ENCODE assay signal across 9 cellular contexts in the genomic region with DNA sequence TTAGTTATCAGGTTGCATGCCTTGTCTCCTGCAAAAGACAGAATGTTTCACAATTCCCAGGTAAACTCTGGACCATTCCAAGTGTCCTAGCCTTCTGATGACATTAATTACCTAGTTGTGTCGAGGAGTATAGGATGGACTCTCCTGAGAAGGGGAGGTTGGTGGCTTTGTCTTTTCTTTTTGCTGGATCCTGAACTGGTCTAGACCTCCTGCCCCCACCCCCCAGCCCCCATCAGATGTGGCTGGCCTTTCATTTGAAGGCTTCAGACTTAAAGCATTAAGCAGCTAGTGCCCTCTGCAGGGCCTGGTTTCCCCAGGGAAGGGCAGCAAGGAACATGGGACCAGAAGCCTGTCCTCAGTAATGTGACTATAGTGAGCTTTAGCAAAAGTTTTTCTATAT. TPM values are rescaled to one million over a fixed set of nuclear protein-coding genes. Genes with fewer than 3 reads are reported as not detected.
DNase-seq lines count a peak whose midpoint lies in the region; ATAC-seq and TF ChIP-seq lines count a peak whose summit lies in the region.
"Had no signal": no experiment of that assay in that cellular context is flagged by ENCODE, and none has a peak within 500 bp of the region (broad histone marks: within the 10 kb centered on the region; RNA-seq: fewer than 3 reads in every experiment).

No MANE protein-coding gene starts in this region.

- peak overlapping the region; percentile 57 for H3K4me2 ChIP-seq in BLaER1

- peaks cover 5% of the 10 kb centered on the region for H3K4me1 Mint-ChIP-seq in brain
- peaks cover 20% of the 10 kb centered on the region for H3K4me1 Mint-ChIP-seq in nephron progenitor cell

- H3K4me3 Mint-ChIP-seq in brain (no peak overlapping the region), nephron progenitor cell (no peak overlapping the region)

- H3K27me3 Mint-ChIP-seq in brain (no peaks in the 10 kb centered on the region), nephron progenitor cell (ENCODE audit: low read depth, poor library complexity) (no peaks in the 10 kb centered on the region)

- peaks cover 40% of the 10 kb centered on the region for H3K36me3 Mint-ChIP-seq in brain
- H3K36me3 Mint-ChIP-seq in nephron progenitor cell (ENCODE audit: low read depth) = peaks cover 40% of the 10 kb centered on the region

- ATAC-seq in HG03521 (IDR thresholded peaks at IDR 0.05; ENCODE audit: unreplicated experiment) = no peak
- no peak for ATAC-seq in HG03280 (IDR thresholded peaks at IDR 0.05; ENCODE audit: unreplicated experiment)
- ATAC-seq in HG03378 (IDR thresholded peaks at IDR 0.05; ENCODE audit: unreplicated experiment) = no peak

- TF ChIP-seq CTCF in brain (conservative IDR thresholded peaks at IDR 0.05) = peak; percentile 14
- no peak for TF ChIP-seq CTCF in nephron progenitor cell (IDR thresholded peaks at IDR 0.05)

- peaks cover 15% of the 10 kb centered on the region for H4K20me1 ChIP-seq in BLaER1

- H3K27me3 ChIP-seq in BLaER1 = no peaks in the 10 kb centered on the region

- H3K9ac ChIP-seq in BLaER1 = peak overlapping the region; percentile 39

- no peaks in the 10 kb centered on the region for H3K9me3 ChIP-seq in BLaER1

- H3K27ac Mint-ChIP-seq in brain = peak overlapping the region in 3 of 5 experiments; percentile 12 to 84 (median 60)
- H3K27ac Mint-ChIP-seq in nephron progenitor cell = peak overlapping the region; percentile 90

- DNase-seq in nephron progenitor cell (no peak), NCI-H510A treated with DMSO at 0.1 percent for 48 hours (lab: John Stamatoyannopoulos, UW) (no peak)
- DNase-seq: NCI-H774 had no signal

- peak; percentile 35; the same call in 1 of the 2 replicates for TF ChIP-seq RAD21 in Ishikawa (IDR thresholded peaks at IDR 0.05; ENCODE audit: low read depth)

- peaks cover 82% of the 10 kb centered on the region for H3K36me3 ChIP-seq in BLaER1

- peaks cover 20% of the 10 kb centered on the region for H3K4me1 ChIP-seq in BLaER1

- H3K4me3 ChIP-seq in BLaER1 = no peak overlapping the region

- TF ChIP-seq EP300 in Ishikawa (IDR thresholded peaks at IDR 0.05; ENCODE audit: borderline replicate concordance) = no peak

- H3K27ac ChIP-seq in BLaER1 = peak overlapping the region; percentile 52

- H3K9me3 Mint-ChIP-seq in brain = no peaks in the 10 kb centered on the region
- H3K9me3 Mint-ChIP-seq in nephron progenitor cell = no peaks in the 10 kb centered on the region

TF ChIP-seq in Ishikawa, 13 proteins besides CTCF, POLR2A, EP300 and RAD21:
- TF ChIP-seq MAX (IDR thresholded peaks at IDR 0.05) (no peak), NFIC (IDR thresholded peaks at IDR 0.05) (no peak), TCF12 (IDR thresholded peaks at IDR 0.05; ENCODE audit: low read depth) (no peak), CEBPB (IDR thresholded peaks at IDR 0.05) (no peak), CREB1 (IDR thresholded peaks at IDR 0.05; ENCODE audit: low read depth) (no peak), TAF1 (IDR thresholded peaks at IDR 0.05; ENCODE audit: low read depth) (no peak), ZBTB7A (IDR thresholded peaks at IDR 0.05; ENCODE audit: low read depth) (no peak), EGR1 (IDR thresholded peaks at IDR 0.05) (no peak), TEAD4 (IDR thresholded peaks at IDR 0.05) (no peak)
- TF ChIP-seq, protein P1, sequence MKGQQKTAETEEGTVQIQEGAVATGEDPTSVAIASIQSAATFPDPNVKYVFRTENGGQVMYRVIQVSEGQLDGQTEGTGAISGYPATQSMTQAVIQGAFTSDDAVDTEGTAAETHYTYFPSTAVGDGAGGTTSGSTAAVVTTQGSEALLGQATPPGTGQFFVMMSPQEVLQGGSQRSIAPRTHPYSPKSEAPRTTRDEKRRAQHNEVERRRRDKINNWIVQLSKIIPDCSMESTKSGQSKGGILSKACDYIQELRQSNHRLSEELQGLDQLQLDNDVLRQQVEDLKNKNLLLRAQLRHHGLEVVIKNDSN (IDR thresholded peaks at IDR 0.05) = no peak
TF ChIP-seq in Ishikawa: peak in this region for 0.

RNA-seq across cellular contexts. Expression of gene MCAM, which starts 9.7 kb away (rescaled TPM):
- 58.3 TPM for polyA plus RNA-seq in brain (ENCODE audit: insufficient read depth, low read depth, low replicate concordance)

RNA-seq across cellular contexts. Expression of gene RNF26, which starts 27.1 kb away (rescaled TPM):
- polyA plus RNA-seq in brain (ENCODE audit: insufficient read depth, low read depth, low replicate concordance) = 52.0 TPM

RNA-seq across cellular contexts. Expression of gene C1QTNF5, which starts 33.5 kb away (rescaled TPM):
- polyA plus RNA-seq in brain (ENCODE audit: insufficient read depth, low read depth, low replicate concordance) = 13.2 TPM

RNA-seq across cellular contexts. Expression of gene MFRP, which starts 39.3 kb away (rescaled TPM):
- polyA plus RNA-seq in brain (ENCODE audit: insufficient read depth, low read depth, low replicate concordance) = not detected
